26 cellular contexts compared by ENCODE assay signal in the genomic region with DNA sequence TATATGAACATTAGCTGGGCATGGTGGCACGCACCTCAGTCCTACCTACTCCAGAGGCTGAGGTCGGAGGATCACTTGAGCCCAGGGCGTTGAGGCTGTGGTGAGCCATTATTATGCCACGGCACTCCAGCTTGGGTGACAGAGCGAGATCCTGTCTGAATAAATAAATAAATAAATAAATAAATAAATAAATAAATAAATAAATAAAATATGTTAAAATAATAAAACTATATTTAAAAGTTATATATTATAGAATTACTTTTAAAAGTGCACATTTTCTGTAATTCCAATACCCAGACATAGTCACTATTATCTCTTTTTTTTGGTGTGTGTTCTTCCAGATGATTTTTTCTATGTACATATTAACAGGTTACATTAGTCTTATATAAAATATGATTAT.
"Had no signal": no experiment of that assay in that cellular context is flagged by ENCODE, and none has a peak within 500 bp of the region (broad histone marks: within the 10 kb centered on the region; RNA-seq: fewer than 3 reads in every experiment).

No MANE protein-coding gene starts in this region.

- H3K4me1 ChIP-seq: parathyroid adenoma, psoas muscle, right lobe of liver, sigmoid colon, stomach, suprapubic skin, testis, tibial artery, transverse colon, upper lobe of right lung, uterus had no signal

- H3K27ac ChIP-seq: neutrophil, parathyroid adenoma, psoas muscle, right lobe of liver, sigmoid colon, stomach, suprapubic skin, testis, tibial artery, transverse colon, upper lobe of right lung, uterus had no signal

- DNase-seq: naive thymus-derived CD8-positive, alpha-beta T cell; nephron progenitor cell; nucleus accumbens; posterior cingulate gyrus; psoas muscle; right cardiac atrium; right lobe of liver; sigmoid colon; small intestine; stimulated activated CD4-positive, alpha-beta T cell treated with anti-CD3 and anti-CD28 coated beads, Interleukin-15, amount 100 ng/mL, for 24 hours; stimulated activated CD4-positive, alpha-beta T cell treated with anti-CD3 and anti-CD28 coated beads, Interleukin-2, amount 100 ng/mL, for 24 hours; stimulated activated CD4-positive, alpha-beta T cell treated with anti-CD3 and anti-CD28 coated beads, Interleukin-2, amount 100 ng/mL, for 48 hours; stimulated activated CD4-positive, alpha-beta T cell treated with anti-CD3 and anti-CD28 coated beads, Interleukin-4, amount 100 ng/mL, for 24 hours; stimulated activated naive B cell treated with anti-CD40 and anti-IgM and Interleukin-4, amounts not matched to agents 10 μg/mL and 1 μg/mL and 100 μg/mL, for 72 hours; stimulated activated naive CD4-positive, alpha-beta T cell treated with Interleukin-2 at 50 U/mL for 16 hours; stomach; testis; tibial artery; transverse colon; upper lobe of right lung; uterus had no signal

- ATAC-seq: naive thymus-derived CD8-positive, alpha-beta T cell; natural killer cell treated with Interleukin-12 subunit alpha and Interleukin-12 subunit beta and Interleukin-15 and Interleukin-18, amount 100 ng/mL, for 72 hours; psoas muscle; right cardiac atrium; right lobe of liver; stimulated activated effector memory CD8-positive, alpha-beta T cell treated with anti-CD3 and anti-CD28 coated beads, Interleukin-12 subunit alpha, Interleukin-12 subunit beta, amount 100 ng/mL, for 72 hours; stimulated activated naive B cell treated with anti-CD40 and anti-IgM and Interleukin-4, amounts not matched to agents 10 μg/mL and 1 μg/mL and 100 μg/mL, for 72 hours; upper lobe of right lung had no signal

- H3K9me3 ChIP-seq: neutrophil, psoas muscle, right lobe of liver, stomach, suprapubic skin, testis, tibial artery, transverse colon, upper lobe of right lung, uterus had no signal

- H3K4me3 ChIP-seq: psoas muscle, right lobe of liver, sigmoid colon, stomach, suprapubic skin, testis, tibial artery, transverse colon, upper lobe of right lung, uterus had no signal

- H3K36me3 ChIP-seq: neutrophil, right lobe of liver, sigmoid colon, stomach, suprapubic skin, tibial artery, transverse colon, upper lobe of right lung, uterus had no signal
